Comparison of ENCODE assay signal across 9 cellular contexts in genomic region chr11:36449566-36450390, GRCh38.
DNase-seq lines count a peak whose midpoint lies in the region; ATAC-seq lines count a peak whose summit lies in the region.
"Had no signal": no experiment of that assay in that cellular context is flagged by ENCODE, and none has a peak within 500 bp of the region (broad histone marks: within the 10 kb centered on the region; RNA-seq: fewer than 3 reads in every experiment).

No MANE protein-coding gene starts in this region.

- H3K36me3 ChIP-seq in naive thymus-derived CD4-positive, alpha-beta T cell (ENCODE audit: control insufficient read depth in 2 of 3, insufficient read depth in 3 of 3, low read length in 3 of 3): peaks cover 0 to 23% (median 0%) of the 10 kb centered on the region in 3 experiments
- H3K36me3 ChIP-seq: cardiac muscle cell had no signal

- intact Hi-C loops in naive thymus-derived CD4-positive, alpha-beta T cell (cut with micrococcal nuclease): loop anchor here in 1 of 2 donors (5.0 kb wide), 1 partner anchor 42 kb away; no protein-coding TSS in a partner anchor

- H3K27me3 Mint-ChIP-seq in activated naive CD8-positive, alpha-beta T cell treated with anti-CD3 and anti-CD28 coated beads for 36 hours: no peaks in the 10 kb centered on the region
- H3K27me3 Mint-ChIP-seq in naive thymus-derived CD4-positive, alpha-beta T cell: no peaks in the 10 kb centered on the region

- CTCF ChIA-PET in naive thymus-derived CD4-positive, alpha-beta T cell (lab: Charles Lee): no interaction called here

- peak overlapping the region; percentile 8 for H3K27ac Mint-ChIP-seq in activated naive CD8-positive, alpha-beta T cell treated with anti-CD3 and anti-CD28 coated beads for 36 hours
- peak overlapping the region in 7 of 9 donors; percentile 7 to 87 (median 51) for H3K27ac Mint-ChIP-seq in naive thymus-derived CD4-positive, alpha-beta T cell

- peaks cover 22% of the 10 kb centered on the region for H3K4me1 Mint-ChIP-seq in activated naive CD8-positive, alpha-beta T cell treated with anti-CD3 and anti-CD28 coated beads for 36 hours
- peaks cover 24 to 46% (median 42%) of the 10 kb centered on the region in 7 donors for H3K4me1 Mint-ChIP-seq in naive thymus-derived CD4-positive, alpha-beta T cell

- DNase-seq in activated naive CD8-positive, alpha-beta T cell treated with anti-CD3 and anti-CD28 coated beads for 36 hours: no peak
- DNase-seq in naive thymus-derived CD4-positive, alpha-beta T cell: peak in 3 of 9 donors; percentile 4 to 11 (median 7)
- DNase-seq in hippocampal formation (lab: John Stamatoyannopoulos, UW) (no peak), NCI-H146 treated with DMSO at 0.1 percent for 48 hours (lab: John Stamatoyannopoulos, UW; ENCODE audit: unreplicated experiment) (no peak), NCI-H226 (no peak)

- H3K27me3 ChIP-seq in naive thymus-derived CD4-positive, alpha-beta T cell (ENCODE audit: control insufficient read depth in 2 of 2, insufficient read depth in 2 of 2, low read length in 2 of 2): no peaks in the 10 kb centered on the region

- no peaks in the 10 kb centered on the region for H3K36me3 Mint-ChIP-seq in activated naive CD8-positive, alpha-beta T cell treated with anti-CD3 and anti-CD28 coated beads for 36 hours
- H3K36me3 Mint-ChIP-seq in naive thymus-derived CD4-positive, alpha-beta T cell: peaks cover 0 to 22% (median 0%) of the 10 kb centered on the region in 5 donors

- no peaks in the 10 kb centered on the region for H3K9me3 Mint-ChIP-seq in activated naive CD8-positive, alpha-beta T cell treated with anti-CD3 and anti-CD28 coated beads for 36 hours
- peaks cover 0 to 2% (median 0%) of the 10 kb centered on the region in 11 donors for H3K9me3 Mint-ChIP-seq in naive thymus-derived CD4-positive, alpha-beta T cell

- H3K27ac ChIP-seq in naive thymus-derived CD4-positive, alpha-beta T cell (ENCODE audit: low read depth, low read length): no peak overlapping the region
- H3K27ac ChIP-seq: cardiac muscle cell had no signal

- peak overlapping the region; percentile 56 for H3K4me3 ChIP-seq in naive thymus-derived CD4-positive, alpha-beta T cell (ENCODE audit: low read length)
- H3K4me3 ChIP-seq: cardiac muscle cell had no signal

- H3K4me1 ChIP-seq in naive thymus-derived CD4-positive, alpha-beta T cell (ENCODE audit: control insufficient read depth in 2 of 2, insufficient read depth in 2 of 2, low read length in 2 of 2): peaks cover 28 to 41% of the 10 kb centered on the region in 2 donors

- no peaks in the 10 kb centered on the region for H3K9me3 ChIP-seq in naive thymus-derived CD4-positive, alpha-beta T cell (ENCODE audit: control insufficient read depth in 2 of 3, low read length in 3 of 3)

- peak; percentile 63 for ATAC-seq in GM18517 (IDR thresholded peaks at IDR 0.05; ENCODE audit: unreplicated experiment)
- peak; percentile 70 for ATAC-seq in HG02852 (IDR thresholded peaks at IDR 0.05; ENCODE audit: unreplicated experiment)
- no peak for ATAC-seq in naive thymus-derived CD4-positive, alpha-beta T cell
- no peak for ATAC-seq in GM21737 (IDR thresholded peaks at IDR 0.05; ENCODE audit: unreplicated experiment)

- POLR2A ChIA-PET in naive thymus-derived CD4-positive, alpha-beta T cell (lab: Charles Lee): no interaction called here

- peak overlapping the region; percentile 1 for H3K4me3 Mint-ChIP-seq in activated naive CD8-positive, alpha-beta T cell treated with anti-CD3 and anti-CD28 coated beads for 36 hours
- peak overlapping the region; percentile 58 to 89 (median 79) for H3K4me3 Mint-ChIP-seq in naive thymus-derived CD4-positive, alpha-beta T cell

Comparison
In these comparisons a context has a peak if more than half of its experiments do, and no peak if none do; other contexts are left out.
1. ATAC-seq: peak in GM18517 (single experiment) and HG02852 (single experiment); none in naive thymus-derived CD4-positive, alpha-beta T cell (single experiment) and GM21737 (single experiment).